9 cellular contexts compared by ENCODE assay signal in the genomic region with DNA sequence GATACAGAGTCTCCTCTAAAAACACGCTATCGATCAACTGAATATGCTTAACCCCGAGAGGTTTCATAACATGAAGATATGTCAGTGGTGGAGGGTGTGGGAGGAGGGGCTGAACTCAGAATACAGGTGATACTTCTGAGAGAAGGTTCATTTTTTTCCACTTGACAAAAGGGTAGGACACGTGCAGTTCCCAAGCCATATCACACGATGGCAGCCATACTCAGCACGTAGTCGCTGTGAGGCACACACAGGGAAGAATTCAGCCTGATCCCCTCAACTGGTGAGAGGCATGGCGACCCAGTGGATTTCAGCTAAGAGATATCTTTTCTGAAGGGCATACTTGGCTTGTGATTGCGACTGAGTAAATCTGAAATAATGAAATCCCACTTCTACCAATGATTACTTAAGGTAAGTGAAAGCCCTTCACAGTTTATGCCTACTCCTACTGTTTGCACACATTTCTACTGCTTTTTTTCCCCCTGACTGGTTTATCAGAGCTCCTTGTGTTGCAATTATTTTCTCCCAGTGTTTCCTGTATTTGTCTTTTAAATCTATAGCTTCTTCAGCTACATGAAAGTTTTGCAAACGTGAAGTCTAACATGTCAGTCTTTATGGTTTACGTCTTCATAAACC.
DNase-seq lines count a peak whose midpoint lies in the region; ATAC-seq and TF ChIP-seq lines count a peak whose summit lies in the region.
"Had no signal": no experiment of that assay in that cellular context is flagged by ENCODE, and none has a peak within 500 bp of the region (broad histone marks: within the 10 kb centered on the region; RNA-seq: fewer than 3 reads in every experiment).

No MANE protein-coding gene starts in this region.

- H4K20me1 ChIP-seq in SK-N-SH (ENCODE audit: insufficient read depth), result no peaks in the 10 kb centered on the region

- peak; percentile 92 for TF ChIP-seq RAD21 in SK-N-SH (IDR thresholded peaks at IDR 0.05; ENCODE audit: low read length)

- H3K9ac ChIP-seq in SK-N-SH, result no peak overlapping the region
- H3K9ac ChIP-seq: KMS-11 had no signal

- peak; percentile 84 for TF ChIP-seq CTCF in BE2C (IDR thresholded peaks at IDR 0.05; ENCODE audit: low read depth, low read length)
- TF ChIP-seq CTCF in SK-N-SH (IDR thresholded peaks at IDR 0.05), result peak; percentile 46
- TF ChIP-seq CTCF in retinal pigment epithelial cell (conservative IDR thresholded peaks at IDR 0.05; ENCODE audit: low read depth, low read length), result peak; percentile 52
- TF ChIP-seq CTCF in esophagus squamous epithelium (IDR thresholded peaks at IDR 0.05), result peak in 2 of 6 experiments; percentile 10 to 25

- H3K27me3 ChIP-seq in BE2C, result no peaks in the 10 kb centered on the region
- H3K27me3 ChIP-seq in SK-N-SH (ENCODE audit: insufficient read depth), result no peaks in the 10 kb centered on the region
- H3K27me3 ChIP-seq in effector memory CD4-positive, alpha-beta T cell (replicated peaks; ENCODE audit: control insufficient read depth, insufficient read depth, low read length, poor library complexity, severe bottlenecking), result no peaks in the 10 kb centered on the region
- no peaks in the 10 kb centered on the region for H3K27me3 ChIP-seq in esophagus squamous epithelium

- no peak overlapping the region for H2AFZ ChIP-seq in SK-N-SH (ENCODE audit: low read depth)

- H3K4me1 ChIP-seq in BE2C, result peaks cover 8% of the 10 kb centered on the region
- H3K4me1 ChIP-seq in SK-N-SH (ENCODE audit: control insufficient read depth in 1 of 2, insufficient read depth in 2 of 2, low read depth in 1 of 2, low read length in 1 of 2), result peaks cover 0 to 4% of the 10 kb centered on the region in 2 experiments; a peak in 3 of 4 replicates
- no peaks in the 10 kb centered on the region for H3K4me1 ChIP-seq in effector memory CD4-positive, alpha-beta T cell (ENCODE audit: control insufficient read depth, insufficient read depth, low read length, poor library complexity, severe bottlenecking)
- no peaks in the 10 kb centered on the region for H3K4me1 ChIP-seq in esophagus squamous epithelium

- TF ChIP-seq EP300 in SK-N-SH (IDR thresholded peaks at IDR 0.05; ENCODE audit: borderline replicate concordance in 1 of 2, low read depth in 1 of 2, low read length in 1 of 2), result no peak

- ATAC-seq in GM18868 (IDR thresholded peaks at IDR 0.05; ENCODE audit: unreplicated experiment), result peak; percentile 84
- peak; percentile 95 for ATAC-seq in Right ventricle myocardium superior (ENCODE audit: poor library complexity)

- H3K9me3 ChIP-seq in BE2C (no peaks in the 10 kb centered on the region), SK-N-SH (no peaks in the 10 kb centered on the region), esophagus squamous epithelium (no peaks in the 10 kb centered on the region)
- H3K9me3 ChIP-seq in effector memory CD4-positive, alpha-beta T cell (ENCODE audit: control insufficient read depth, low read length), result no peaks in the 10 kb centered on the region

- CTCF ChIA-PET in SK-N-SH (lab: Yijun Ruan, JAX), result interaction anchor here (0.6 to 21.9 kb wide), 56 partner anchors 9 to 842 kb away, joined by 3 to 417 read pairs (median 5); partner anchors contain the start of gene CORIN

- no peak for TF ChIP-seq POLR2A in esophagus squamous epithelium (IDR thresholded peaks at IDR 0.05)

- H3K4me3 ChIP-seq in BE2C (ENCODE audit: low read depth, low read length), result no peak overlapping the region
- no peak overlapping the region for H3K4me3 ChIP-seq in SK-N-SH (ENCODE audit: low read depth in 2 of 2, low read length in 1 of 2)
- no peak overlapping the region for H3K4me3 ChIP-seq in retinal pigment epithelial cell (ENCODE audit: low read length)
- H3K4me3 ChIP-seq in effector memory CD4-positive, alpha-beta T cell (ENCODE audit: insufficient read depth, low read depth, low read length, poor library complexity, severe bottlenecking), result no peak overlapping the region
- H3K4me3 ChIP-seq in esophagus squamous epithelium, result no peak overlapping the region

- 60% methylated on average over 11 of the region's 11 CpGs for WGBS in SK-N-SH (ENCODE audit: low lambda C conversion rate)
- 37 to 42% methylated on average over 11 of the region's 11 CpGs for WGBS in esophagus squamous epithelium, 2 donors

- H3F3A ChIP-seq in SK-N-SH (replicated peaks; ENCODE audit: insufficient read depth), result no peaks in the 10 kb centered on the region

- intact Hi-C loops in Right ventricle myocardium superior (cut with DNase I), result loop anchor here (2.0 kb wide), 1 partner anchor 132 kb away; no protein-coding TSS in a partner anchor
- intact Hi-C loops in esophagus squamous epithelium (cut with DNase I), result no loop called here

- peak; percentile 77 for DNase-seq in BE2C
- peak; percentile 39 for DNase-seq in LoVo (ENCODE audit: low spot score)
- peak; percentile 58 for DNase-seq in SK-N-SH
- no peak for DNase-seq in Right ventricle myocardium superior
- DNase-seq in retinal pigment epithelial cell (ENCODE audit: low read depth), result peak; percentile 6
- DNase-seq in effector memory CD4-positive, alpha-beta T cell, result no peak
- no peak for DNase-seq in esophagus squamous epithelium (lab: John Stamatoyannopoulos, UW)

- H3K4me2 ChIP-seq in SK-N-SH, result no peak overlapping the region
- H3K4me2 ChIP-seq: KMS-11 had no signal

- no peak overlapping the region for H3K27ac ChIP-seq in SK-N-SH (ENCODE audit: low read depth in 2 of 2, low read length in 1 of 2)
- H3K27ac ChIP-seq in effector memory CD4-positive, alpha-beta T cell (ENCODE audit: insufficient read depth, low read length, poor library complexity, severe bottlenecking), result no peak overlapping the region
- no peak overlapping the region for H3K27ac ChIP-seq in esophagus squamous epithelium
- H3K27ac ChIP-seq: KMS-11 had no signal

- H3K36me3 ChIP-seq in BE2C (no peaks in the 10 kb centered on the region), SK-N-SH (replicated peaks in 1 of 2; ENCODE audit: control insufficient read depth in 1 of 2, insufficient read depth in 2 of 2, low read length in 1 of 2) (no peaks in the 10 kb centered on the region), esophagus squamous epithelium (no peaks in the 10 kb centered on the region)
- H3K36me3 ChIP-seq in effector memory CD4-positive, alpha-beta T cell (ENCODE audit: control insufficient read depth, insufficient read depth, low read length), result no peaks in the 10 kb centered on the region

- H3K79me2 ChIP-seq in SK-N-SH (ENCODE audit: insufficient read depth), result no peaks in the 10 kb centered on the region

- H3K9me2 ChIP-seq in SK-N-SH, result no peaks in the 10 kb centered on the region

- POLR2A ChIA-PET in SK-N-SH (lab: Yijun Ruan, JAX), result interaction anchor here (1.2 kb wide), 1 partner anchor 132 kb away, joined by 7 read pairs; no protein-coding TSS in a partner anchor

TF ChIP-seq in SK-N-SH, 30 proteins besides CTCF, POLR2A, EP300 and RAD21:
- TF ChIP-seq NRF1 (IDR thresholded peaks at IDR 0.05; ENCODE audit: low read depth, low read length) (no peak), REST (IDR thresholded peaks at IDR 0.05; ENCODE audit: low read depth, low read length) (no peak), SMC3 (IDR thresholded peaks at IDR 0.05; ENCODE audit: low read depth, low read length) (peak; percentile 82), FOXJ3 (CRISPR knock-in tag; IDR thresholded peaks at IDR 0.05) (no peak), MXI1 (IDR thresholded peaks at IDR 0.05; ENCODE audit: low read depth, low read length) (peak; percentile 52; the same call in 1 of the 2 replicates)
TF ChIP-seq in SK-N-SH: peak in this region for 2.

Comparison
In these comparisons a context has a peak if more than half of its experiments do, and no peak if none do; other contexts are left out.
1. DNase-seq: peak in BE2C (single experiment), LoVo (single experiment), SK-N-SH (single experiment) and retinal pigment epithelial cell (single experiment); none in Right ventricle myocardium superior (single experiment), effector memory CD4-positive, alpha-beta T cell (0 of 3) and esophagus squamous epithelium (single experiment).